24 cellular contexts compared by ENCODE assay signal in the genomic region with DNA sequence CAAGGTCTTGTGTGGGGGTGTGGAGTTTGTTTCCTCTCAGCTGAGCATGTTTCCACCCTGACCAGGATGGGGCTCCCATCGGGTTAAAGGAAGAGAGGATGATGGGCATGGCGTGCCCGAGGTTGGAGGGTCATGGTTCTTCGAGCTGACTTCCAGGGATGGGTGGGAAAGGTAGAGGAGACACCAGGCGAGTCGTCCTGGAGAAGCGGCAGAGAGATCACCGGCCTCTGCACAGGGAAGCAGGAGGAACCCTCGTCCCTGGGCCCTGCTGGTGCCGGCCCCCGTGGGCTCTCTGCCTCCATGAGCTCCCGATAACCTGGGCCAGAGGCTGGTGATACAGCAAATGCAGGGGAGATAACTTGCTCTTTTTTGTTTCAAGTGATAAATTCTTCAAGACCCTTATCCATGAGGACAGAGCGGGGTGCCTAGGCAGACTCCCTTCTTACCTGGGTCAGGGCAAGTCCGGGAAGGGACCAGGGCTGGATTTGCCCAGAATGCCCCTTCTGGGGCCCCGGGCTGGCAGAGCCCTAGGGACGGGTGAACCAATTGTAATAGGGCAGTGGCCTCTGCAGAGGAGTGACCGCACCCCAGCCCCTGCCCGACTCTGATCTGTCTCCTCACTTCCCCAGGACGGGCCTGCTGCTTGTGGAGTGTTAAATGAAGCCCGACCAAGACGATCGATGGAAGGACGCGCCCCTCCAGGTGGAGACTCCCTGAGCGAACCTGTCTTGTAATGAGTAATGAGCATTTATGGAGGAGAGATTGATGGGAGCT.
"Had no signal": no experiment of that assay in that cellular context is flagged by ENCODE, and none has a peak within 500 bp of the region (broad histone marks: within the 10 kb centered on the region; RNA-seq: fewer than 3 reads in every experiment).

No MANE protein-coding gene starts in this region.

- ATAC-seq: activated CD8-positive, alpha-beta T cell treated with anti-CD3 and anti-CD28 coated beads, Interleukin-2, amount 10 ng/mL, durations not matched to agents 7 days and 5 days; foreskin keratinocyte; natural killer cell; pancreas; right cardiac atrium; stimulated activated naive CD8-positive, alpha-beta T cell treated with anti-CD3 and anti-CD28 coated beads, Interleukin-15, Interleukin-2, amounts not matched to agents 100 U/mL and 50 U/mL, for 24 hours had no signal

- DNase-seq: activated CD4-positive, alpha-beta T cell treated with anti-CD3 and anti-CD28 coated beads for 1 hour; activated CD4-positive, alpha-beta T cell treated with anti-CD3 and anti-CD28 coated beads, Interleukin-2, amount 50 U/mL, for 1 hour; activated CD8-positive, alpha-beta T cell treated with anti-CD3 and anti-CD28 coated beads, Interleukin-2, amount 10 ng/mL, durations not matched to agents 7 days and 5 days; activated naive CD8-positive, alpha-beta T cell treated with anti-CD3 and anti-CD28 coated beads for 36 hours; cortex of kidney; erythroblast; foreskin keratinocyte; kidney glomerular epithelial cell; left ventricle myocardium inferior; mammary epithelial cell; midbrain; natural killer cell; pancreas; right cardiac atrium; stimulated activated CD4-positive, alpha-beta T cell treated with anti-CD3 and anti-CD28 coated beads, Interleukin-12 subunit alpha, Interleukin-12 subunit beta, amount 100 ng/mL, for 4 hours; stimulated activated CD4-positive, alpha-beta T cell treated with anti-CD3 and anti-CD28 coated beads, Interleukin-4, amount 100 ng/mL, for 4 hours; stimulated activated naive CD8-positive, alpha-beta T cell treated with anti-CD3 and anti-CD28 coated beads, Interleukin-15, Interleukin-2, amounts not matched to agents 100 U/mL and 50 U/mL, for 24 hours; substantia nigra; T-helper 2 cell; thyroid gland; uterus had no signal

- H3K4me1 ChIP-seq: breast epithelium, foreskin keratinocyte, left ventricle myocardium inferior, pancreas, thyroid gland, uterus had no signal

- H3K27ac ChIP-seq: breast epithelium, foreskin keratinocyte, left ventricle myocardium inferior, neutrophil, pancreas, thyroid gland, uterus had no signal

- H3K4me3 ChIP-seq: breast epithelium, left ventricle myocardium inferior, pancreas, thyroid gland, uterus had no signal

- H3K27ac Mint-ChIP-seq: activated CD8-positive, alpha-beta T cell treated with anti-CD3 and anti-CD28 coated beads, Interleukin-2, amount 10 ng/mL, durations not matched to agents 7 days and 5 days; activated naive CD8-positive, alpha-beta T cell treated with anti-CD3 and anti-CD28 coated beads for 36 hours; activated T-helper 1 cell treated with anti-CD3 and anti-CD28 coated beads, Interleukin-12 subunit alpha, Interleukin-12 subunit beta, Interleukin-2, Interleukin-4 antibody, amounts not matched to agents 30 ng/mL and 10 ng/mL and 1 ng/mL, durations not matched to agents 14 hours and 24 hours and 36 hours; natural killer cell had no signal

- H3K36me3 Mint-ChIP-seq: activated naive CD8-positive, alpha-beta T cell treated with anti-CD3 and anti-CD28 coated beads for 36 hours; natural killer cell had no signal

- H3K4me1 Mint-ChIP-seq: activated naive CD8-positive, alpha-beta T cell treated with anti-CD3 and anti-CD28 coated beads for 36 hours; natural killer cell had no signal

- H3K9me3 ChIP-seq: breast epithelium, neutrophil, pancreas, thyroid gland, uterus had no signal

- H3K9me3 Mint-ChIP-seq: natural killer cell had no signal

- H3K4me3 Mint-ChIP-seq: activated CD8-positive, alpha-beta T cell treated with anti-CD3 and anti-CD28 coated beads, Interleukin-2, amount 10 ng/mL, durations not matched to agents 7 days and 5 days; activated naive CD8-positive, alpha-beta T cell treated with anti-CD3 and anti-CD28 coated beads for 36 hours; activated T-helper 1 cell treated with anti-CD3 and anti-CD28 coated beads, Interleukin-12 subunit alpha, Interleukin-12 subunit beta, Interleukin-2, Interleukin-4 antibody, amounts not matched to agents 30 ng/mL and 10 ng/mL and 1 ng/mL, durations not matched to agents 14 hours and 24 hours and 36 hours; natural killer cell had no signal

- H3K27me3 ChIP-seq: foreskin keratinocyte, pancreas, thyroid gland, uterus had no signal

- H3K36me3 ChIP-seq: breast epithelium, left ventricle myocardium inferior, neutrophil, pancreas, thyroid gland, uterus had no signal
